In genomic region chr12:113183030-113183589, GRCh38 we compare ENCODE assay signal across 10 cellular contexts. TPM values are rescaled to one million over a fixed set of nuclear protein-coding genes. Genes with fewer than 3 reads are reported as not detected.
DNase-seq lines count a peak whose midpoint lies in the region; ATAC-seq lines count a peak whose summit lies in the region.
"Had no signal": no experiment of that assay in that cellular context is flagged by ENCODE, and none has a peak within 500 bp of the region (broad histone marks: within the 10 kb centered on the region; RNA-seq: fewer than 3 reads in every experiment).

No MANE protein-coding gene starts in this region.

- no peaks in the 10 kb centered on the region for H3K27me3 Mint-ChIP-seq in activated naive CD4-positive, alpha-beta T cell treated with anti-CD3 and anti-CD28 coated beads, Interleukin-2, amount 10 ng/mL, durations not matched to agents 7 days and 5 days
- H3K27me3 Mint-ChIP-seq in activated CD4-positive, alpha-beta memory T cell treated with anti-CD3 and anti-CD28 coated beads, Interleukin-2, amount 10 ng/mL, durations not matched to agents 7 days and 5 days: no peaks in the 10 kb centered on the region

- peak overlapping the region; percentile 92 for H3K4me3 Mint-ChIP-seq in activated naive CD4-positive, alpha-beta T cell treated with anti-CD3 and anti-CD28 coated beads, Interleukin-2, amount 10 ng/mL, durations not matched to agents 7 days and 5 days
- peak overlapping the region; percentile 86 for H3K4me3 Mint-ChIP-seq in activated CD4-positive, alpha-beta memory T cell treated with anti-CD3 and anti-CD28 coated beads, Interleukin-2, amount 10 ng/mL, durations not matched to agents 7 days and 5 days
- H3K4me3 Mint-ChIP-seq in stimulated activated effector memory CD8-positive, alpha-beta T cell treated with anti-CD3 and anti-CD28 coated beads, Interleukin-12 subunit alpha, Interleukin-12 subunit beta, amount 100 ng/mL, for 72 hours: peak overlapping the region; percentile 84

- no peaks in the 10 kb centered on the region for H3K9me3 Mint-ChIP-seq in activated naive CD4-positive, alpha-beta T cell treated with anti-CD3 and anti-CD28 coated beads, Interleukin-2, amount 10 ng/mL, durations not matched to agents 7 days and 5 days
- H3K9me3 Mint-ChIP-seq in activated CD4-positive, alpha-beta memory T cell treated with anti-CD3 and anti-CD28 coated beads, Interleukin-2, amount 10 ng/mL, durations not matched to agents 7 days and 5 days: no peaks in the 10 kb centered on the region
- no peaks in the 10 kb centered on the region for H3K9me3 Mint-ChIP-seq in stimulated activated effector memory CD8-positive, alpha-beta T cell treated with anti-CD3 and anti-CD28 coated beads, Interleukin-12 subunit alpha, Interleukin-12 subunit beta, amount 100 ng/mL, for 72 hours

- POLR2A ChIA-PET in activated CD4-positive, alpha-beta memory T cell treated with anti-CD3 and anti-CD28 coated beads, Interleukin-2, amount 10 ng/mL, durations not matched to agents 7 days and 5 days (lab: Charles Lee): interaction anchor here (0.6 to 1.3 kb wide), 2 partner anchors 26 to 31 kb away, joined by 3 read pairs; no protein-coding TSS in a partner anchor

- peak overlapping the region; percentile 65 for H3K27ac Mint-ChIP-seq in activated naive CD4-positive, alpha-beta T cell treated with anti-CD3 and anti-CD28 coated beads, Interleukin-2, amount 10 ng/mL, durations not matched to agents 7 days and 5 days
- peak overlapping the region; percentile 31 for H3K27ac Mint-ChIP-seq in activated CD4-positive, alpha-beta memory T cell treated with anti-CD3 and anti-CD28 coated beads, Interleukin-2, amount 10 ng/mL, durations not matched to agents 7 days and 5 days
- H3K27ac Mint-ChIP-seq in stimulated activated effector memory CD8-positive, alpha-beta T cell treated with anti-CD3 and anti-CD28 coated beads, Interleukin-12 subunit alpha, Interleukin-12 subunit beta, amount 100 ng/mL, for 72 hours: peak overlapping the region; percentile 82

- intact Hi-C loops in head of caudate nucleus (cut with DNase I): no loop called here

- CTCF ChIA-PET in activated naive CD4-positive, alpha-beta T cell treated with anti-CD3 and anti-CD28 coated beads, Interleukin-2, amount 10 ng/mL, durations not matched to agents 7 days and 5 days (lab: Charles Lee): no interaction called here
- CTCF ChIA-PET in activated CD4-positive, alpha-beta memory T cell treated with anti-CD3 and anti-CD28 coated beads, Interleukin-2, amount 10 ng/mL, durations not matched to agents 7 days and 5 days (lab: Charles Lee): interaction anchor here (0.6 to 5.7 kb wide), 2 partner anchors 9 to 189 kb away, joined by 3 to 37 read pairs; no protein-coding TSS in a partner anchor

- peaks cover 29% of the 10 kb centered on the region for H3K4me1 Mint-ChIP-seq in activated naive CD4-positive, alpha-beta T cell treated with anti-CD3 and anti-CD28 coated beads, Interleukin-2, amount 10 ng/mL, durations not matched to agents 7 days and 5 days
- H3K4me1 Mint-ChIP-seq in activated CD4-positive, alpha-beta memory T cell treated with anti-CD3 and anti-CD28 coated beads, Interleukin-2, amount 10 ng/mL, durations not matched to agents 7 days and 5 days: peaks cover 26% of the 10 kb centered on the region
- H3K4me1 Mint-ChIP-seq in stimulated activated effector memory CD8-positive, alpha-beta T cell treated with anti-CD3 and anti-CD28 coated beads, Interleukin-12 subunit alpha, Interleukin-12 subunit beta, amount 100 ng/mL, for 72 hours: peaks cover 20% of the 10 kb centered on the region

- H3K36me3 Mint-ChIP-seq in activated naive CD4-positive, alpha-beta T cell treated with anti-CD3 and anti-CD28 coated beads, Interleukin-2, amount 10 ng/mL, durations not matched to agents 7 days and 5 days: peaks cover 45% of the 10 kb centered on the region
- H3K36me3 Mint-ChIP-seq in activated CD4-positive, alpha-beta memory T cell treated with anti-CD3 and anti-CD28 coated beads, Interleukin-2, amount 10 ng/mL, durations not matched to agents 7 days and 5 days (ENCODE audit: low read depth): peaks cover 35% of the 10 kb centered on the region
- peaks cover 64% of the 10 kb centered on the region for H3K36me3 Mint-ChIP-seq in stimulated activated effector memory CD8-positive, alpha-beta T cell treated with anti-CD3 and anti-CD28 coated beads, Interleukin-12 subunit alpha, Interleukin-12 subunit beta, amount 100 ng/mL, for 72 hours

- no peak for ATAC-seq in stimulated activated effector memory CD8-positive, alpha-beta T cell treated with anti-CD3 and anti-CD28 coated beads, Interleukin-12 subunit alpha, Interleukin-12 subunit beta, amount 100 ng/mL, for 72 hours

- no peak for DNase-seq in activated naive CD4-positive, alpha-beta T cell treated with anti-CD3 and anti-CD28 coated beads, Interleukin-2, amount 10 ng/mL, durations not matched to agents 7 days and 5 days
- DNase-seq in activated naive CD4-positive, alpha-beta T cell treated with Interleukin-2 at 50 U/mL for 16 hours: no peak
- DNase-seq in activated CD4-positive, alpha-beta memory T cell treated with anti-CD3 and anti-CD28 coated beads, Interleukin-2, amount 10 ng/mL, durations not matched to agents 7 days and 5 days: no peak
- no peak for DNase-seq in stimulated activated effector memory CD8-positive, alpha-beta T cell treated with anti-CD3 and anti-CD28 coated beads, Interleukin-12 subunit alpha, Interleukin-12 subunit beta, amount 100 ng/mL, for 72 hours (ENCODE audit: low spot score in 2 of 2)
- DNase-seq in head of caudate nucleus: no peak
- no peak for DNase-seq in GM19240 (ENCODE audit: insufficient read length, low spot score)
- DNase-seq: midbrain, MM.1S, OCI-M1 had no signal

RNA-seq across cellular contexts. Expression of gene DDX54, which starts 2.2 kb away (rescaled TPM):
- total RNA-seq in activated CD4-positive, alpha-beta memory T cell treated with anti-CD3 and anti-CD28 coated beads, Interleukin-2, amount 10 ng/mL, durations not matched to agents 7 days and 5 days: 10 to 100 TPM; 55.6 to 57.6 TPM

RNA-seq across cellular contexts. Expression of gene RITA1, which starts 2.4 kb away (rescaled TPM):
- total RNA-seq in activated CD4-positive, alpha-beta memory T cell treated with anti-CD3 and anti-CD28 coated beads, Interleukin-2, amount 10 ng/mL, durations not matched to agents 7 days and 5 days: 10 to 100 TPM; 14.7 to 16.9 TPM

RNA-seq across cellular contexts. Expression of gene CFAP73, which starts 33.6 kb away (rescaled TPM):
- under 1 TPM; 0.23 to 0.28 TPM for total RNA-seq in activated CD4-positive, alpha-beta memory T cell treated with anti-CD3 and anti-CD28 coated beads, Interleukin-2, amount 10 ng/mL, durations not matched to agents 7 days and 5 days
- total RNA-seq: esophagus muscularis mucosa had no signal

RNA-seq across cellular contexts. Expression of gene TPCN1, which starts 38.2 kb away (rescaled TPM):
- total RNA-seq in activated CD4-positive, alpha-beta memory T cell treated with anti-CD3 and anti-CD28 coated beads, Interleukin-2, amount 10 ng/mL, durations not matched to agents 7 days and 5 days: 10 to 100 TPM; 18.3 to 19.2 TPM

RNA-seq across cellular contexts. Expression of gene RASAL1, which starts 47.5 kb away (rescaled TPM):
- total RNA-seq in activated CD4-positive, alpha-beta memory T cell treated with anti-CD3 and anti-CD28 coated beads, Interleukin-2, amount 10 ng/mL, durations not matched to agents 7 days and 5 days: under 1 TPM; 0.10 to 0.35 TPM

Comparison
In these comparisons a context has a peak if more than half of its experiments do, and no peak if none do; other contexts are left out.
1. H3K27ac Mint-ChIP-seq: peak in every context shown above with its lines; median percentile 82 in stimulated activated effector memory CD8-positive, alpha-beta T cell treated with anti-CD3 and anti-CD28 coated beads, Interleukin-12 subunit alpha, Interleukin-12 subunit beta, amount 100 ng/mL, for 72 hours; 65 in activated naive CD4-positive, alpha-beta T cell treated with anti-CD3 and anti-CD28 coated beads, Interleukin-2, amount 10 ng/mL, durations not matched to agents 7 days and 5 days; 31 in activated CD4-positive, alpha-beta memory T cell treated with anti-CD3 and anti-CD28 coated beads, Interleukin-2, amount 10 ng/mL, durations not matched to agents 7 days and 5 days.